8 cellular contexts compared by ENCODE assay signal in the genomic region with DNA sequence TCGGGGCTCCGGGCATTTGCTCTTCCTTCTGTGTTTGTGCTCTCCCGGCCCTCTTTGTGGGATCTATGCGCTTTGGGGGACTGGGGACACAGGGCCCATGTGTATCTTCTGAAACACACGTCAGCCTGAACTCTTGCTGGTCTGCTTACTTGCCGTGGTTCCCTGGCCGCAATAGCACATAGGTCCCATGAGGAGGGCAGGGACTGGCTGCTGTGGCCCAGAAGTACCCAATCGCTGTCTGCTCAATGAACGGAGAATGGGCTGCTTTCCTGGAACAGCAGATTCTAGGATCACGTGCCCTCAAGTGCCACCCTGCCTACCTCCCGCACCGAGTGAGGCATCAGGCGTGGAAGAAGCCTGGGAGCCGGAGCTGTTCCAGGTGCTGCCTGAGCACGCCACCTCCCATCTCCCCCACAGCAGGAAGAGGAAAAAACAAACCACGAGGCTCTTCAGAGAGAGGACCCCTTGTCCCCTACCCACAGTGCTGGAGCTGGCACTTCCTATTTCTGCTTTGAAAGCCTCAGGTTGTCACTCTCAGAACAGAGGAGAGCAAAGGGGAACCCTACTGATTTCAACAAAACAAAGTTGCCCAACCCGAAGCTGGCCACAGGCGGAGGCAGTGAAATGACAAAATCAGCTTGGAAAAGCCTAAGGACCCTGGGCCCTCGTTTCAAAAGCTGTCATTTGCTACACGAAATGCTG. TPM values are rescaled to one million over a fixed set of nuclear protein-coding genes. Genes with fewer than 3 reads are reported as not detected.
DNase-seq lines count a peak whose midpoint lies in the region; ATAC-seq and TF ChIP-seq lines count a peak whose summit lies in the region.

No MANE protein-coding gene starts in this region.

- peaks cover 22% of the 10 kb centered on the region for H3K36me3 Mint-ChIP-seq in T-helper 2 cell treated with Interferon-gamma antibody and Interleukin-4, amounts not matched to agents 5 μg/mL and 100 μg/mL, for 36 hours (ENCODE audit: low read depth)

- peak overlapping the region; percentile 93; the same call in 1 of the 3 replicates for H2BK15ac ChIP-seq in IMR-90 (ENCODE audit: low read depth, low read length)

- peak overlapping the region; percentile 97 for H4K5ac ChIP-seq in IMR-90 (ENCODE audit: low read depth, low read length)

- no peaks in the 10 kb centered on the region for H3K9me3 Mint-ChIP-seq in T-helper 2 cell treated with Interferon-gamma antibody and Interleukin-4, amounts not matched to agents 5 μg/mL and 100 μg/mL, for 36 hours

- dilution Hi-C loops in IMR-90 (cut with HindIII; ENCODE audit: low sequenced_read_pairs, unreplicated experiment), result no loop called here

- in situ Hi-C loops in IMR-90 (cut with MboI; ENCODE audit: low sequenced_read_pairs), result loop anchor here (25.0 kb wide), 1 partner anchor 1581 kb away; no protein-coding TSS in a partner anchor

- peak overlapping the region; percentile 98 for H2AK5ac ChIP-seq in IMR-90 (ENCODE audit: low read depth, low read length)

- H4K8ac ChIP-seq in IMR-90 (ENCODE audit: low read depth in 2 of 2, low read length in 2 of 2), result peak overlapping the region; percentile 86 to 98

- no peak for TF ChIP-seq POLR2A in IMR-90 (IDR thresholded peaks at IDR 0.05; ENCODE audit: low read depth, low read length)
- no peak for TF ChIP-seq POLR2A in esophagus muscularis mucosa (IDR thresholded peaks at IDR 0.05; ENCODE audit: low read depth)

- DNase-seq in IMR-90 (no peak), esophagus muscularis mucosa (ENCODE audit: extremely low spot score) (no peak), kidney tubule cell (ENCODE audit: low spot score) (no peak), NCI-H1930 (lab: John Stamatoyannopoulos, UW) (no peak), ecto neural progenitor cell (ENCODE audit: low spot score) (no peak)
- DNase-seq in T-helper 2 cell treated with Interferon-gamma antibody and Interleukin-4, amounts not matched to agents 5 μg/mL and 100 μg/mL, for 36 hours (ENCODE audit: low spot score), result no peak
- DNase-seq in stimulated activated naive CD8-positive, alpha-beta T cell treated with anti-CD3 and anti-CD28 coated beads, Interleukin-15, Interleukin-2, amounts not matched to agents 100 U/mL and 50 U/mL, for 24 hours, result peak; percentile 46

- peak overlapping the region; percentile 100 for H3K4ac ChIP-seq in IMR-90 (ENCODE audit: low read depth, low read length)

- H2BK5ac ChIP-seq in IMR-90 (ENCODE audit: low read depth, low read length, poor library complexity, severe bottlenecking), result peak overlapping the region; percentile 99

- H3K9ac ChIP-seq in IMR-90 (ENCODE audit: low read depth, low read length), result peak overlapping the region; percentile 52; the same call in 1 of the 2 replicates

- peak overlapping the region; percentile 100; the same call in 1 of the 2 replicates for H3K23ac ChIP-seq in IMR-90 (ENCODE audit: low read depth, low read length)

- peak overlapping the region; percentile 99 for H4K91ac ChIP-seq in IMR-90 (ENCODE audit: insufficient read depth, low read depth, low read length)

- H3K4me1 ChIP-seq in IMR-90 (ENCODE audit: control insufficient read depth, insufficient read depth, low read length), result peaks cover 23% of the 10 kb centered on the region
- H3K4me1 ChIP-seq in esophagus muscularis mucosa, result peaks cover 19 to 37% (median 36%) of the 10 kb centered on the region in 4 donors

- no TSS peak for BruUV-seq in IMR-90 (replicated peaks; lab: Mats Ljungman, UMichigan)

- TF ChIP-seq RAD21 in IMR-90 (IDR thresholded peaks at IDR 0.05; ENCODE audit: low read length), result no peak

- H3K27ac ChIP-seq in IMR-90 (ENCODE audit: insufficient read depth, low read length), result peak overlapping the region; percentile 97
- H3K27ac ChIP-seq in esophagus muscularis mucosa (replicated peaks in 1 of 4), result peak overlapping the region; percentile 63 to 75 (median 71)

- ATAC-seq in IMR-90 (ENCODE audit: low read depth) (no peak), HG03139 (IDR thresholded peaks at IDR 0.05; ENCODE audit: unreplicated experiment) (no peak)
- ATAC-seq in stimulated activated naive CD8-positive, alpha-beta T cell treated with anti-CD3 and anti-CD28 coated beads, Interleukin-15, Interleukin-2, amounts not matched to agents 100 U/mL and 50 U/mL, for 24 hours, result peak; percentile 29

- no peak for TF ChIP-seq CTCF in IMR-90 (conservative IDR thresholded peaks at IDR 0.05; ENCODE audit: low read depth, low read length)
- no peak for TF ChIP-seq CTCF in esophagus muscularis mucosa (IDR thresholded peaks at IDR 0.05)

- TF ChIP-seq EP300 in esophagus muscularis mucosa (IDR thresholded peaks at IDR 0.05), result no peak

- peak overlapping the region; percentile 96 for H3K14ac ChIP-seq in IMR-90 (replicated peaks; ENCODE audit: low read depth, low read length)

- 80% methylated on average over 12 of the region's 20 CpGs; no CpG with 5 or more reads in 1 of the 2 experiments for WGBS in IMR-90 (ENCODE audit: extremely low coverage in 2 of 2, insufficient read length in 1 of 2), 2 experiments
- WGBS in esophagus muscularis mucosa, result 82% methylated on average over 20 of the region's 20 CpGs

- peak overlapping the region; percentile 98 for H2BK20ac ChIP-seq in IMR-90 (ENCODE audit: low read depth, low read length)

- CTCF ChIA-PET in IMR-90 (lab: Yijun Ruan, JAX), result interaction anchor here (0.7 kb wide), 1 partner anchor 134 kb away, joined by 6 read pairs; no protein-coding TSS in a partner anchor

- no peaks in the 10 kb centered on the region for H3K27me3 ChIP-seq in IMR-90 (ENCODE audit: control insufficient read depth, insufficient read depth, low read length)
- H3K27me3 ChIP-seq in esophagus muscularis mucosa, result no peaks in the 10 kb centered on the region

- peak overlapping the region; percentile 98 for H2AK9ac ChIP-seq in IMR-90 (replicated peaks; ENCODE audit: low read depth, low read length, poor library complexity)

- no peaks in the 10 kb centered on the region for H3K27me3 Mint-ChIP-seq in T-helper 2 cell treated with Interferon-gamma antibody and Interleukin-4, amounts not matched to agents 5 μg/mL and 100 μg/mL, for 36 hours (ENCODE audit: low read depth)

- H3K36me3 ChIP-seq in IMR-90 (ENCODE audit: control insufficient read depth, insufficient read depth, low read length), result peaks cover 38% of the 10 kb centered on the region
- H3K36me3 ChIP-seq in esophagus muscularis mucosa, result peaks cover 0 to 7% (median 2%) of the 10 kb centered on the region in 4 donors

- H3K4me3 ChIP-seq in IMR-90 (ENCODE audit: insufficient read depth, low read depth, low read length) (no peak overlapping the region), esophagus muscularis mucosa (no peak overlapping the region)

- peak overlapping the region; percentile 99 for H2BK120ac ChIP-seq in IMR-90 (ENCODE audit: low read depth, low read length)

- peaks cover 19% of the 10 kb centered on the region for H3K9me1 ChIP-seq in IMR-90 (ENCODE audit: insufficient read depth, low read length)

- peak overlapping the region; percentile 89; the same call in 1 of the 2 replicates for H3K56ac ChIP-seq in IMR-90 (ENCODE audit: extremely low read depth, insufficient read depth, low read length)

- H3K4me2 ChIP-seq in IMR-90 (ENCODE audit: low read depth, low read length), result no peak overlapping the region

- H3K4me1 Mint-ChIP-seq in T-helper 2 cell treated with Interferon-gamma antibody and Interleukin-4, amounts not matched to agents 5 μg/mL and 100 μg/mL, for 36 hours (ENCODE audit: low read depth), result peaks cover 17% of the 10 kb centered on the region

- H3K9me3 ChIP-seq in IMR-90 (ENCODE audit: control insufficient read depth, insufficient read depth, low read length) (no peaks in the 10 kb centered on the region), esophagus muscularis mucosa (peaks cover 0 to 4% (median 0%) of the 10 kb centered on the region in 4 donors)

- peak overlapping the region; percentile 84 for H3K27ac Mint-ChIP-seq in T-helper 2 cell treated with Interferon-gamma antibody and Interleukin-4, amounts not matched to agents 5 μg/mL and 100 μg/mL, for 36 hours

- H3K79me1 ChIP-seq in IMR-90 (ENCODE audit: low read depth in 1 of 2, low read length in 2 of 2), result peaks cover 8 to 56% of the 10 kb centered on the region in 2 experiments; a peak in 3 of 4 replicates

- peak overlapping the region; percentile 75 for H3K4me3 Mint-ChIP-seq in T-helper 2 cell treated with Interferon-gamma antibody and Interleukin-4, amounts not matched to agents 5 μg/mL and 100 μg/mL, for 36 hours

- peak overlapping the region; percentile 34 for H2AFZ ChIP-seq in IMR-90 (replicated peaks; ENCODE audit: low read length, poor library complexity)

- POLR2A ChIA-PET in IMR-90 (lab: Charles Lee; ENCODE audit: unreplicated experiment), result no interaction called here

- peaks cover 6% of the 10 kb centered on the region; the same call in 1 of the 2 replicates for H4K20me1 ChIP-seq in IMR-90 (ENCODE audit: insufficient read depth, low read length)

- peak overlapping the region; percentile 51; the same call in 1 of the 2 replicates for H3K18ac ChIP-seq in IMR-90 (ENCODE audit: low read depth, low read length)

- intact Hi-C loops in IMR-90 (cut with micrococcal nuclease), result no loop called here
- intact Hi-C loops in esophagus muscularis mucosa (cut with DNase I), result no loop called here

RNA-seq across cellular contexts. Expression of a gene that starts 3.8 kb away (rescaled TPM):
- total RNA-seq in IMR-90 (2012; rRNA removed) (60.0 and 77.1 TPM in 2 replicates), esophagus muscularis mucosa (10 to 100 TPM; 22.0 to 43.8 (median 27.3) TPM)
- 174 and 213 TPM in 2 replicates for polyA plus RNA-seq in IMR-90 (2012; rRNA removed)
- 127 and 234 TPM in 2 replicates for polyA plus RNA-seq in IMR-90 (2012; cell fraction: cytosol; rRNA removed)
- polyA plus RNA-seq in IMR-90 (2012; cell fraction: nucleus; rRNA removed; ENCODE audit: low replicate concordance), result 185 and 431 TPM in 2 replicates

RNA-seq across cellular contexts. Expression of a gene that starts 4.5 kb away (rescaled TPM):
- total RNA-seq in IMR-90 (2012; rRNA removed) (13.9 and 16.5 TPM in 2 replicates), esophagus muscularis mucosa (10 to 100 TPM; 12.0 to 18.3 (median 17.3) TPM)
- 38.2 and 41.3 TPM in 2 replicates for polyA plus RNA-seq in IMR-90 (2012; rRNA removed)
- polyA plus RNA-seq in IMR-90 (2012; cell fraction: cytosol; rRNA removed), result 61.0 and 68.3 TPM in 2 replicates
- polyA plus RNA-seq in IMR-90 (2012; cell fraction: nucleus; rRNA removed; ENCODE audit: low replicate concordance), result 60.9 and 124 TPM in 2 replicates

RNA-seq across cellular contexts. Expression of a gene that starts 26.8 kb away (rescaled TPM):
- 14.0 and 15.0 TPM in 2 replicates for total RNA-seq in IMR-90 (2012; rRNA removed)
- 47.2 and 52.0 TPM in 2 replicates for polyA plus RNA-seq in IMR-90 (2012; rRNA removed)
- polyA plus RNA-seq in IMR-90 (2012; cell fraction: cytosol; rRNA removed), result 35.3 and 65.1 TPM in 2 replicates
- 99.5 and 206 TPM in 2 replicates for polyA plus RNA-seq in IMR-90 (2012; cell fraction: nucleus; rRNA removed; ENCODE audit: low replicate concordance)
- total RNA-seq in esophagus muscularis mucosa, result 10 to 100 TPM; 34.9 to 49.4 (median 40.4) TPM

RNA-seq across cellular contexts. Expression of a gene that starts 42.1 kb away (rescaled TPM):
- total RNA-seq in IMR-90 (2012; rRNA removed), result not detected in 2 replicates
- polyA plus RNA-seq in IMR-90 (2012; rRNA removed), result not detected in 2 replicates
- not detected in 2 replicates for polyA plus RNA-seq in IMR-90 (2012; cell fraction: cytosol; rRNA removed)
- polyA plus RNA-seq in IMR-90 (2012; cell fraction: nucleus; rRNA removed; ENCODE audit: low replicate concordance), result 0.08 TPM in 1 of 2 replicates, not detected in the other
- total RNA-seq in esophagus muscularis mucosa, result not detected

RNA-seq across cellular contexts. Expression of a gene that starts 52.4 kb away (rescaled TPM):
- total RNA-seq in IMR-90 (2012; rRNA removed) (15.2 and 16.1 TPM in 2 replicates), esophagus muscularis mucosa (10 to 100 TPM; 24.5 to 44.9 (median 38.1) TPM)
- polyA plus RNA-seq in IMR-90 (2012; rRNA removed), result 24.6 and 26.9 TPM in 2 replicates
- polyA plus RNA-seq in IMR-90 (2012; cell fraction: cytosol; rRNA removed), result 12.0 and 39.4 TPM in 2 replicates
- 12.8 and 26.1 TPM in 2 replicates for polyA plus RNA-seq in IMR-90 (2012; cell fraction: nucleus; rRNA removed; ENCODE audit: low replicate concordance)
